In the genomic region with DNA sequence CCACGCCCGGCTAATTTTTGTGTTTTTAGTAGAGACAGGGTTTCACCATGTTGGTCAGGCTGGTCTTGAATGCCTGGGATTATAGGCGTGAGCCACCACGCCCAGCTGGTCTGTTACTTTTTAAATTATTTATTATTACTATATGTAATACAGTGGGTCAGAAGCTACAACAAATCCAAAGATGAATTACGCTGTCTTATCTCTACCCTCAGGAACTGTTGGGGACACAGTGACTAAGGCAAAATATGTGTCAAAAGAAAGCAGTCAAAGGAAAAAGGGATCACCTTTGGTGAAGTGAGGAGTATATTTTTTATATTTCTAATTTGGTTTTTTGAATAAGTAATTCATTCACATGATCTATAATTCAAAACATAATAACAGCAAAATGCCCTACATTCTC, we compare ENCODE assay signal across 12 cellular contexts. TPM values are rescaled to one million over a fixed set of nuclear protein-coding genes. Genes with fewer than 3 reads are reported as not detected.
A peak's percentile ranks its signal among the peaks of the same experiment; 100 is the strongest.
DNase-seq lines count a peak whose midpoint lies in the region; ATAC-seq, FAIRE-seq and TF ChIP-seq lines count a peak whose summit lies in the region.
"Had no signal": no experiment of that assay in that cellular context is flagged by ENCODE, and none has a peak within 500 bp of the region (broad histone marks: within the 10 kb centered on the region; RNA-seq: fewer than 3 reads in every experiment).

No MANE protein-coding gene starts in this region.

- H3K9me1 ChIP-seq in endothelial cell of umbilical vein (replicated peaks; ENCODE audit: control insufficient read depth, extremely low read depth, insufficient read depth, low read length): no peaks in the 10 kb centered on the region

- peaks cover 4% of the 10 kb centered on the region for H4K20me1 ChIP-seq in endothelial cell of umbilical vein (replicated peaks; ENCODE audit: control insufficient read depth, extremely low read depth, insufficient read depth, low read length)

- POLR2A ChIA-PET in activated CD4-positive, alpha-beta memory T cell treated with anti-CD3 and anti-CD28 coated beads for 36 hours (lab: Charles Lee): interaction anchor here (1.0 to 5.3 kb wide), 4 partner anchors 13 to 177 kb away, joined by 3 to 25 read pairs (median 4); a partner anchor contains a TSS
- POLR2A ChIA-PET in activated CD4-positive, alpha-beta memory T cell treated with anti-CD3 and anti-CD28 coated beads, Interleukin-2, amount 10 ng/mL, durations not matched to agents 7 days and 5 days (lab: Charles Lee): interaction anchor here (1.0 to 10.7 kb wide), 5 partner anchors 10 to 202 kb away, joined by 3 to 182 read pairs (median 5); a partner anchor contains a TSS
- POLR2A ChIA-PET in Panc1 (lab: Charles Lee) (interaction anchor here (0.6 kb wide), 1 partner anchor 23 kb away, joined by 12 read pairs; no protein-coding TSS in a partner anchor), endothelial cell of umbilical vein (lab: Charles Lee) (no interaction called here)

- CTCF ChIA-PET in activated CD4-positive, alpha-beta memory T cell treated with anti-CD3 and anti-CD28 coated beads for 36 hours (lab: Charles Lee): interaction anchor here (0.6 to 1.1 kb wide), 3 partner anchors 93 to 439 kb away, joined by 3 read pairs; no protein-coding TSS in a partner anchor
- CTCF ChIA-PET in activated CD4-positive, alpha-beta memory T cell treated with anti-CD3 and anti-CD28 coated beads, Interleukin-2, amount 10 ng/mL, durations not matched to agents 7 days and 5 days (lab: Charles Lee): no interaction called here
- CTCF ChIA-PET in Panc1 (lab: Charles Lee): no interaction called here
- CTCF ChIA-PET in endothelial cell of umbilical vein (lab: Charles Lee): interaction anchor here (1.4 to 2.8 kb wide), 3 partner anchors 10 to 92 kb away, joined by 5 to 9 read pairs (median 8); a partner anchor contains a TSS

- dilution Hi-C loops in endothelial cell of umbilical vein (cut with MboI; ENCODE audit: extremely low pct_ligation_motif_present, low sequenced_read_pairs): no loop called here

- no peak for DNase-seq in activated CD4-positive, alpha-beta memory T cell treated with anti-CD3 and anti-CD28 coated beads for 36 hours
- DNase-seq in activated CD4-positive, alpha-beta memory T cell treated with anti-CD3 and anti-CD28 coated beads, Interleukin-2, amount 10 ng/mL, durations not matched to agents 7 days and 5 days: no peak
- no peak for DNase-seq in Panc1 (ENCODE audit: low read depth, low spot score)
- no peak for DNase-seq in endothelial cell of umbilical vein (ENCODE audit: low read depth, low spot score)
- no peak for DNase-seq in spleen
- DNase-seq in NCI-H1105 treated with DMSO at 0.1 percent for 48 hours (lab: John Stamatoyannopoulos, UW): no peak
- DNase-seq in NCI-H82 (lab: John Stamatoyannopoulos, UW): no peak
- DNase-seq in mucosa of gallbladder (ENCODE audit: low spot score): no peak
- DNase-seq: body of pancreas, EL, NCI-H1436 had no signal

- peaks cover 15% of the 10 kb centered on the region; the same call in 1 of the 2 replicates for H3K4me1 ChIP-seq in Panc1 (ENCODE audit: control insufficient read depth, insufficient read depth, low read length)
- H3K4me1 ChIP-seq in endothelial cell of umbilical vein (ENCODE audit: control insufficient read depth, extremely low read depth, insufficient read depth, low read length): peaks cover 20% of the 10 kb centered on the region
- H3K4me1 ChIP-seq in spleen: peaks cover 38 to 84% (median 68%) of the 10 kb centered on the region in 6 donors

- peaks cover 88% of the 10 kb centered on the region for H3K79me2 ChIP-seq in endothelial cell of umbilical vein (ENCODE audit: control insufficient read depth, insufficient read depth, low read length)

- H3K27me3 ChIP-seq in Panc1 (ENCODE audit: control insufficient read depth, insufficient read depth, low read length): no peaks in the 10 kb centered on the region
- H3K27me3 ChIP-seq in endothelial cell of umbilical vein (ENCODE audit: control insufficient read depth in 2 of 2, insufficient read depth in 2 of 2, low read length in 2 of 2): no peaks in the 10 kb centered on the region
- H3K27me3 ChIP-seq in spleen (replicated peaks in 1 of 7): no peaks in the 10 kb centered on the region
- H3K27me3 ChIP-seq: body of pancreas had no signal

- no peak for ATAC-seq in Panc1
- ATAC-seq: body of pancreas had no signal

- H3K9ac ChIP-seq in endothelial cell of umbilical vein (replicated peaks; ENCODE audit: extremely low read depth, insufficient read depth, low read length): no peak overlapping the region

- H3K27ac ChIP-seq in Panc1 (ENCODE audit: low read length) (peak overlapping the region; percentile 98), endothelial cell of umbilical vein (ENCODE audit: insufficient read depth, low read depth, low read length) (no peak overlapping the region), spleen (peak overlapping the region in 7 of 8 donors; percentile 3 to 100 (median 99))
- H3K27ac ChIP-seq: body of pancreas had no signal

- in situ Hi-C loops in Panc1 (cut with HindIII; ENCODE audit: low pct_unique_long_range_greater_than_20kb, low sequenced_read_pairs): no loop called here

- H3K9me3 Mint-ChIP-seq in activated CD4-positive, alpha-beta memory T cell treated with anti-CD3 and anti-CD28 coated beads for 36 hours: no peaks in the 10 kb centered on the region
- no peaks in the 10 kb centered on the region for H3K9me3 Mint-ChIP-seq in activated CD4-positive, alpha-beta memory T cell treated with anti-CD3 and anti-CD28 coated beads, Interleukin-2, amount 10 ng/mL, durations not matched to agents 7 days and 5 days

- FAIRE-seq in endothelial cell of umbilical vein (lab: Jason Lieb, UNC): no peak
- FAIRE-seq: endometrium had no signal

- no peak for TF ChIP-seq CTCF in Panc1 (IDR thresholded peaks at IDR 0.05)
- TF ChIP-seq CTCF in endothelial cell of umbilical vein (IDR thresholded peaks at IDR 0.05; ENCODE audit: extremely low read depth in 1 of 2, insufficient read depth in 1 of 2, low read depth in 1 of 2, low read length in 2 of 2): no peak
- no peak for TF ChIP-seq CTCF in spleen (IDR thresholded peaks at IDR 0.05 in 8 of 11, conservative IDR thresholded peaks at IDR 0.05 in 3 of 11)

- H3K4me3 ChIP-seq in Panc1 (ENCODE audit: low read depth in 2 of 2, low read length in 2 of 2): no peak overlapping the region
- H3K4me3 ChIP-seq in endothelial cell of umbilical vein (replicated peaks in 1 of 3; ENCODE audit: insufficient read depth in 1 of 3, low read depth in 1 of 3, low read length in 3 of 3): no peak overlapping the region
- peak overlapping the region in 1 of 8 donors; percentile 10 for H3K4me3 ChIP-seq in spleen
- H3K4me3 ChIP-seq: body of pancreas had no signal

- WGBS in spleen, 5 donors: 78 to 90% (median 86%) methylated on average over 5 of the region's 5 CpGs

- BruUV-seq in Panc1 (replicated peaks; lab: Mats Ljungman, UMichigan) (no TSS peak), endothelial cell of umbilical vein (replicated peaks; lab: Mats Ljungman, UMichigan) (no TSS peak)

- H3K27ac Mint-ChIP-seq in activated CD4-positive, alpha-beta memory T cell treated with anti-CD3 and anti-CD28 coated beads for 36 hours: peak overlapping the region; percentile 75
- H3K27ac Mint-ChIP-seq in activated CD4-positive, alpha-beta memory T cell treated with anti-CD3 and anti-CD28 coated beads, Interleukin-2, amount 10 ng/mL, durations not matched to agents 7 days and 5 days: no peak overlapping the region

- intact Hi-C loops in activated CD4-positive, alpha-beta memory T cell treated with anti-CD3 and anti-CD28 coated beads for 36 hours (cut with micrococcal nuclease): loop anchor here (5.0 kb wide), 1 partner anchor 38 kb away; no protein-coding TSS in a partner anchor
- intact Hi-C loops in Panc1 (cut with micrococcal nuclease; ENCODE audit: unreplicated experiment) (loop anchor here (10.0 kb wide), 1 partner anchor 90 kb away; a partner anchor contains a TSS), endothelial cell of umbilical vein (cut with micrococcal nuclease) (loop anchor here (5.0 kb wide), 1 partner anchor 193 kb away; no protein-coding TSS in a partner anchor), spleen (cut with DNase I; ENCODE audit: low total_unique reads) (loop anchor here (10.0 kb wide), 2 partner anchors 70 to 180 kb away; a partner anchor contains a TSS)

- TF ChIP-seq POLR2A in endothelial cell of umbilical vein (IDR thresholded peaks at IDR 0.05; ENCODE audit: low read depth, low read length): no peak
- TF ChIP-seq POLR2A in spleen (IDR thresholded peaks at IDR 0.05): no peak

- peaks cover 50% of the 10 kb centered on the region for H3K4me1 Mint-ChIP-seq in activated CD4-positive, alpha-beta memory T cell treated with anti-CD3 and anti-CD28 coated beads for 36 hours (ENCODE audit: low read depth)
- peaks cover 43% of the 10 kb centered on the region for H3K4me1 Mint-ChIP-seq in activated CD4-positive, alpha-beta memory T cell treated with anti-CD3 and anti-CD28 coated beads, Interleukin-2, amount 10 ng/mL, durations not matched to agents 7 days and 5 days

- H2AFZ ChIP-seq in endothelial cell of umbilical vein (ENCODE audit: low read depth, low read length): no peak overlapping the region

- H3K27me3 Mint-ChIP-seq in activated CD4-positive, alpha-beta memory T cell treated with anti-CD3 and anti-CD28 coated beads for 36 hours: no peaks in the 10 kb centered on the region
- H3K27me3 Mint-ChIP-seq in activated CD4-positive, alpha-beta memory T cell treated with anti-CD3 and anti-CD28 coated beads, Interleukin-2, amount 10 ng/mL, durations not matched to agents 7 days and 5 days: no peaks in the 10 kb centered on the region

- peaks cover 32% of the 10 kb centered on the region for H3K36me3 Mint-ChIP-seq in activated CD4-positive, alpha-beta memory T cell treated with anti-CD3 and anti-CD28 coated beads for 36 hours
- peaks cover 54% of the 10 kb centered on the region for H3K36me3 Mint-ChIP-seq in activated CD4-positive, alpha-beta memory T cell treated with anti-CD3 and anti-CD28 coated beads, Interleukin-2, amount 10 ng/mL, durations not matched to agents 7 days and 5 days (ENCODE audit: low read depth)

- H3K4me2 ChIP-seq in endothelial cell of umbilical vein (ENCODE audit: insufficient read depth, low read length): peak overlapping the region; percentile 28

- peak overlapping the region; percentile 57 for H3K4me3 Mint-ChIP-seq in activated CD4-positive, alpha-beta memory T cell treated with anti-CD3 and anti-CD28 coated beads for 36 hours
- H3K4me3 Mint-ChIP-seq in activated CD4-positive, alpha-beta memory T cell treated with anti-CD3 and anti-CD28 coated beads, Interleukin-2, amount 10 ng/mL, durations not matched to agents 7 days and 5 days: no peak overlapping the region

- H3K9me3 ChIP-seq in Panc1 (ENCODE audit: control insufficient read depth, insufficient read depth, low read depth, low read length): no peaks in the 10 kb centered on the region
- no peaks in the 10 kb centered on the region for H3K9me3 ChIP-seq in endothelial cell of umbilical vein (replicated peaks; ENCODE audit: control insufficient read depth, insufficient read depth, low read length)
- H3K9me3 ChIP-seq in spleen: no peaks in the 10 kb centered on the region
- H3K9me3 ChIP-seq: body of pancreas had no signal

- no peaks in the 10 kb centered on the region for H3K36me3 ChIP-seq in Panc1 (ENCODE audit: control insufficient read depth, insufficient read depth, low read length)
- no peaks in the 10 kb centered on the region for H3K36me3 ChIP-seq in endothelial cell of umbilical vein (ENCODE audit: control insufficient read depth in 2 of 2, extremely low read depth in 1 of 2, insufficient read depth in 2 of 2, low read length in 2 of 2)
- no peaks in the 10 kb centered on the region for H3K36me3 ChIP-seq in spleen

RNA-seq across cellular contexts. Expression of a gene that starts 4.6 kb away (rescaled TPM):
- total RNA-seq in activated CD4-positive, alpha-beta memory T cell treated with anti-CD3 and anti-CD28 coated beads for 36 hours: 10 to 100 TPM; 90.7 to 92.2 TPM
- 10 to 100 TPM; 91.3 to 99.1 TPM for total RNA-seq in activated CD4-positive, alpha-beta memory T cell treated with anti-CD3 and anti-CD28 coated beads, Interleukin-2, amount 10 ng/mL, durations not matched to agents 7 days and 5 days
- total RNA-seq in Panc1 (2021; ENCODE audit: unreplicated experiment) (31.1 TPM), endothelial cell of umbilical vein (69.3 and 71.1 TPM in 2 replicates), spleen (10 to 100 TPM; 70.2 to 94.7 (median 83.9) TPM), mucosa of gallbladder (65.4 TPM)
- polyA plus RNA-seq in Panc1 (2012; ENCODE audit: insufficient read length): 16.3 TPM
- polyA plus RNA-seq in endothelial cell of umbilical vein (31.0 and 35.7 TPM in 2 replicates), spleen (1 to 10 TPM; 8.4 to 9.8 (median 8.6) TPM)
- polyA plus RNA-seq in endothelial cell of umbilical vein (2011; cell fraction: cytosol; rRNA removed): 26.4 and 29.1 TPM in 2 replicates
- 41.0 and 42.2 TPM in 2 replicates for polyA plus RNA-seq in endothelial cell of umbilical vein (2011; cell fraction: nucleus; rRNA removed)
- polyA plus RNA-seq in endothelial cell of umbilical vein (2012): 34.9 and 45.5 TPM in 2 replicates
- polyA minus RNA-seq in endothelial cell of umbilical vein: 131 and 149 TPM in 2 replicates
- 28.4 TPM for polyA minus RNA-seq in endothelial cell of umbilical vein (2011; cell fraction: cytosol; rRNA and poly(A)+ RNA removed)
- polyA minus RNA-seq in endothelial cell of umbilical vein (2011; cell fraction: nucleus; rRNA and poly(A)+ RNA removed): 65.2 and 84.5 TPM in 2 replicates

Comparison
In these comparisons a context has a peak if more than half of its experiments do, and no peak if none do; other contexts are left out.
1. CTCF ChIA-PET loops: an anchor here in activated CD4-positive, alpha-beta memory T cell treated with anti-CD3 and anti-CD28 coated beads for 36 hours (0.6 to 1.1 kb wide) and endothelial cell of umbilical vein (1.4 to 2.8 kb wide); none called in activated CD4-positive, alpha-beta memory T cell treated with anti-CD3 and anti-CD28 coated beads, Interleukin-2, amount 10 ng/mL, durations not matched to agents 7 days and 5 days and Panc1.